In genomic region chr16:85812031-85812807, GRCh38 we compare ENCODE assay signal across 27 cellular contexts. TPM values are rescaled to one million over a fixed set of nuclear protein-coding genes. Genes with fewer than 3 reads are reported as not detected.
DNase-seq lines count a peak whose midpoint lies in the region; ATAC-seq, FAIRE-seq and TF ChIP-seq lines count a peak whose summit lies in the region.
"Had no signal": no experiment of that assay in that cellular context is flagged by ENCODE, and none has a peak within 500 bp of the region (broad histone marks: within the 10 kb centered on the region; RNA-seq: fewer than 3 reads in every experiment).

No MANE protein-coding gene starts in this region.

- peak; percentile 23 to 31; a peak in 4 of 6 replicates for ATAC-seq in A549
- peak; percentile 64 for ATAC-seq in GM23338
- ATAC-seq: activated CD8-positive, alpha-beta memory T cell treated with anti-CD3 and anti-CD28 coated beads, Interleukin-2, amount 10 ng/mL, durations not matched to agents 7 days and 5 days had no signal

- H3K18ac ChIP-seq in mesendoderm (ENCODE audit: low read length) = no peak overlapping the region

- TF ChIP-seq EP300 in A549 (IDR thresholded peaks at IDR 0.05) = no peak

- no peaks in the 10 kb centered on the region for H3K36me3 ChIP-seq in GM23338 (ENCODE audit: insufficient read depth)
- H3K36me3 ChIP-seq in mesendoderm (ENCODE audit: control insufficient read depth, insufficient read depth, low read length) = no peaks in the 10 kb centered on the region

- no peak for FAIRE-seq in A549 (lab: Jason Lieb, UNC)
- FAIRE-seq in GM12892 (lab: Jason Lieb, UNC) = no peak
- FAIRE-seq: A204.1, keratinocyte had no signal

- H4K8ac ChIP-seq in mesendoderm (ENCODE audit: low read depth, low read length) = no peak overlapping the region

- no peak overlapping the region for H3K23ac ChIP-seq in mesendoderm (ENCODE audit: low read length)

- H4K5ac ChIP-seq in mesendoderm (ENCODE audit: low read length) = no peak overlapping the region

- H3K4me2 ChIP-seq in A549 (no peak overlapping the region), GM23338 (no peak overlapping the region; the same call in 1 of the 2 replicates), mesendoderm (ENCODE audit: low read length) (peak overlapping the region; percentile 13)
- H3K4me2 ChIP-seq: BLaER1 treated with 17β-estradiol and CSF1 and Interleukin-3, amounts not matched to agents 10 nM and 100 nM had no signal

- no peak overlapping the region for H3K4me3 ChIP-seq in A549
- peak overlapping the region; percentile 23; the same call in 1 of the 2 replicates for H3K4me3 ChIP-seq in GM23338
- no peak overlapping the region for H3K4me3 ChIP-seq in mesendoderm (ENCODE audit: low read length)
- H3K4me3 ChIP-seq: BLaER1 treated with 17β-estradiol and CSF1 and Interleukin-3, amounts not matched to agents 10 nM and 100 nM; coronary artery; skin epidermis; upper lobe of left lung had no signal

- H2BK15ac ChIP-seq in mesendoderm (replicated peaks; ENCODE audit: low read depth) = no peak overlapping the region

- CTCF ChIA-PET in A549 (lab: Yijun Ruan, JAX) = interaction anchor here (0.8 to 3.7 kb wide), 7 partner anchors 9 to 708 kb away, joined by 3 to 25 read pairs (median 4); no protein-coding TSS in a partner anchor
- CTCF ChIA-PET in activated CD4-positive, alpha-beta memory T cell treated with anti-CD3 and anti-CD28 coated beads for 36 hours (lab: Charles Lee) = interaction anchor here (0.9 to 2.5 kb wide), 5 partner anchors 7 to 210 kb away, joined by 3 to 9 read pairs (median 5); no protein-coding TSS in a partner anchor

- POLR2A ChIA-PET in A549 (lab: Yijun Ruan, JAX) = no interaction called here
- POLR2A ChIA-PET in activated CD4-positive, alpha-beta memory T cell treated with anti-CD3 and anti-CD28 coated beads for 36 hours (lab: Charles Lee) = interaction anchor here (0.6 kb wide), 1 partner anchor 508 kb away, joined by 3 read pairs; no protein-coding TSS in a partner anchor

- TF ChIP-seq CTCF in A549 (IDR thresholded peaks at IDR 0.05) (no peak), GM23338 (conservative IDR thresholded peaks at IDR 0.05; ENCODE audit: low read depth in 2 of 2) (no peak), chondrocyte (IDR thresholded peaks at IDR 0.05) (no peak)

- no peak overlapping the region for H3K4ac ChIP-seq in mesendoderm (ENCODE audit: low read depth, low read length)

- H3K4me3 Mint-ChIP-seq in GM23338 (peak overlapping the region; percentile 17; the same call in 2 of the 3 replicates), chondrocyte (ENCODE audit: unreplicated experiment) (no peak overlapping the region)
- H3K4me3 Mint-ChIP-seq in activated CD4-positive, alpha-beta memory T cell treated with anti-CD3 and anti-CD28 coated beads for 36 hours = no peak overlapping the region
- H3K4me3 Mint-ChIP-seq: activated CD4-positive, alpha-beta T cell treated with anti-CD3 and anti-CD28 coated beads, Interleukin-2, amount 10 ng/mL, durations not matched to agents 7 days and 5 days; activated CD8-positive, alpha-beta memory T cell treated with anti-CD3 and anti-CD28 coated beads, Interleukin-2, amount 10 ng/mL, durations not matched to agents 7 days and 5 days; activated naive CD4-positive, alpha-beta T cell treated with anti-CD3 and anti-CD28 coated beads for 36 hours; T-helper 2 cell treated with Interferon-gamma antibody and Interleukin-4, amounts not matched to agents 5 μg/mL and 100 μg/mL, for 36 hours had no signal

- TF ChIP-seq POLR2A in A549 (IDR thresholded peaks at IDR 0.05; ENCODE audit: low read length) (no peak), GM12892 (IDR thresholded peaks at IDR 0.05; ENCODE audit: low read depth, low read length) (no peak)

- no peaks in the 10 kb centered on the region; the same call in 1 of the 2 replicates for H3K27me3 ChIP-seq in GM23338 (ENCODE audit: insufficient read depth)
- no peaks in the 10 kb centered on the region for H3K27me3 ChIP-seq in mesendoderm (ENCODE audit: insufficient read depth, low read length, poor library complexity)
- H3K27me3 ChIP-seq: upper lobe of left lung had no signal

- H3K27ac Mint-ChIP-seq in GM23338 = no peak overlapping the region
- H3K27ac Mint-ChIP-seq in chondrocyte (ENCODE audit: unreplicated experiment) = no peak overlapping the region
- H3K27ac Mint-ChIP-seq in activated CD4-positive, alpha-beta memory T cell treated with anti-CD3 and anti-CD28 coated beads for 36 hours = no peak overlapping the region
- H3K27ac Mint-ChIP-seq: activated CD4-positive, alpha-beta T cell treated with anti-CD3 and anti-CD28 coated beads, Interleukin-2, amount 10 ng/mL, durations not matched to agents 7 days and 5 days; activated CD8-positive, alpha-beta memory T cell treated with anti-CD3 and anti-CD28 coated beads, Interleukin-2, amount 10 ng/mL, durations not matched to agents 7 days and 5 days; activated naive CD4-positive, alpha-beta T cell treated with anti-CD3 and anti-CD28 coated beads for 36 hours; T-helper 2 cell treated with Interferon-gamma antibody and Interleukin-4, amounts not matched to agents 5 μg/mL and 100 μg/mL, for 36 hours had no signal

- no peaks in the 10 kb centered on the region for H3K9me3 ChIP-seq in A549
- H3K9me3 ChIP-seq: neutrophil, upper lobe of left lung had no signal

- no peaks in the 10 kb centered on the region for H3K9me2 ChIP-seq in GM23338 (ENCODE audit: insufficient read depth)

- no peak overlapping the region for H2AK5ac ChIP-seq in mesendoderm (ENCODE audit: low read length)

- H3K36me3 Mint-ChIP-seq in GM23338 (ENCODE audit: low read depth) (peaks cover 9% of the 10 kb centered on the region; the same call in 2 of the 3 replicates), chondrocyte (ENCODE audit: low read depth) (no peaks in the 10 kb centered on the region)
- no peaks in the 10 kb centered on the region for H3K36me3 Mint-ChIP-seq in activated CD4-positive, alpha-beta memory T cell treated with anti-CD3 and anti-CD28 coated beads for 36 hours
- H3K36me3 Mint-ChIP-seq: activated CD8-positive, alpha-beta memory T cell treated with anti-CD3 and anti-CD28 coated beads, Interleukin-2, amount 10 ng/mL, durations not matched to agents 7 days and 5 days had no signal

- no peak overlapping the region for H2BK5ac ChIP-seq in mesendoderm (ENCODE audit: low read length)

- H3K27ac ChIP-seq in A549 = no peak overlapping the region
- H3K27ac ChIP-seq in GM23338 (ENCODE audit: low read depth) = no peak overlapping the region
- H3K27ac ChIP-seq in mesendoderm (ENCODE audit: low read depth, low read length) = no peak overlapping the region
- H3K27ac ChIP-seq: BLaER1 treated with 17β-estradiol and CSF1 and Interleukin-3, amounts not matched to agents 10 nM and 100 nM; coronary artery; neutrophil; skin epidermis; upper lobe of left lung; VCaP had no signal

- H3K9me3 Mint-ChIP-seq in GM23338 (peaks cover under 1% of the 10 kb centered on the region; the same call in 1 of the 3 replicates), chondrocyte (ENCODE audit: low read depth) (no peaks in the 10 kb centered on the region)
- no peaks in the 10 kb centered on the region for H3K9me3 Mint-ChIP-seq in activated CD4-positive, alpha-beta memory T cell treated with anti-CD3 and anti-CD28 coated beads for 36 hours
- H3K9me3 Mint-ChIP-seq: activated CD4-positive, alpha-beta T cell treated with anti-CD3 and anti-CD28 coated beads, Interleukin-2, amount 10 ng/mL, durations not matched to agents 7 days and 5 days; activated naive CD4-positive, alpha-beta T cell treated with anti-CD3 and anti-CD28 coated beads for 36 hours; T-helper 2 cell treated with Interferon-gamma antibody and Interleukin-4, amounts not matched to agents 5 μg/mL and 100 μg/mL, for 36 hours had no signal

- peak overlapping the region; percentile 3 for H3K56ac ChIP-seq in mesendoderm (ENCODE audit: low read length)

- no peaks in the 10 kb centered on the region for H4K20me1 ChIP-seq in GM23338 (replicated peaks; ENCODE audit: insufficient read depth)

- DNase-seq in A549 (ENCODE audit: low read depth in 1 of 2, low spot score in 1 of 2) (no peak), GM23338 (ENCODE audit: low spot score) (peak; percentile 47), chondrocyte (ENCODE audit: low spot score) (peak; percentile 69), mesendoderm (no peak), GM12892 (ENCODE audit: insufficient read length) (no peak), DMS79 treated with DMSO at 0.1 percent for 48 hours (lab: John Stamatoyannopoulos, UW) (no peak), GOT3 (lab: John Stamatoyannopoulos, UW) (no peak)
- no peak for DNase-seq in activated CD4-positive, alpha-beta memory T cell treated with anti-CD3 and anti-CD28 coated beads for 36 hours
- DNase-seq: activated CD4-positive, alpha-beta T cell treated with anti-CD3 and anti-CD28 coated beads, Interleukin-2, amount 10 ng/mL, durations not matched to agents 7 days and 5 days; activated CD8-positive, alpha-beta memory T cell treated with anti-CD3 and anti-CD28 coated beads, Interleukin-2, amount 10 ng/mL, durations not matched to agents 7 days and 5 days; activated naive CD4-positive, alpha-beta T cell treated with anti-CD3 and anti-CD28 coated beads for 36 hours; amygdala; hypothalamus; KBM-7; NCI-H1436 treated with DMSO at 0.1 percent for 48 hours; NCI-H2107; NCI-H524; RPMI8226; upper lobe of left lung had no signal

- H3F3A ChIP-seq in GM23338 (replicated peaks; ENCODE audit: low read depth) = 0 out of 2 replicates have a peak, but pooled peaks cover 3% of the 10 kb centered on the region

- intact Hi-C loops in activated CD4-positive, alpha-beta memory T cell treated with anti-CD3 and anti-CD28 coated beads for 36 hours (cut with micrococcal nuclease) = no loop called here

- no peak overlapping the region for H2BK120ac ChIP-seq in mesendoderm (ENCODE audit: low read depth, low read length)

- no peak for TF ChIP-seq RAD21 in A549 (conservative IDR thresholded peaks at IDR 0.05 in 1 of 2, IDR thresholded peaks at IDR 0.05 in 1 of 2)

- H3K9ac ChIP-seq in mesendoderm (ENCODE audit: low read length) = no peak overlapping the region
- H3K9ac ChIP-seq: BLaER1 treated with 17β-estradiol and CSF1 and Interleukin-3, amounts not matched to agents 10 nM and 100 nM had no signal

- H3K4me1 ChIP-seq in A549 (no peaks in the 10 kb centered on the region), GM23338 (ENCODE audit: insufficient read depth) (no peaks in the 10 kb centered on the region), mesendoderm (ENCODE audit: control insufficient read depth, low read depth, low read length) (no peaks in the 10 kb centered on the region)
- H3K4me1 ChIP-seq: upper lobe of left lung had no signal

- peaks cover 5% of the 10 kb centered on the region; the same call in 2 of the 3 replicates for H3K4me1 Mint-ChIP-seq in GM23338
- H3K4me1 Mint-ChIP-seq in chondrocyte (ENCODE audit: low read depth) = no peaks in the 10 kb centered on the region
- no peaks in the 10 kb centered on the region for H3K4me1 Mint-ChIP-seq in activated CD4-positive, alpha-beta memory T cell treated with anti-CD3 and anti-CD28 coated beads for 36 hours (ENCODE audit: low read depth)
- H3K4me1 Mint-ChIP-seq: activated CD4-positive, alpha-beta T cell treated with anti-CD3 and anti-CD28 coated beads, Interleukin-2, amount 10 ng/mL, durations not matched to agents 7 days and 5 days; activated CD8-positive, alpha-beta memory T cell treated with anti-CD3 and anti-CD28 coated beads, Interleukin-2, amount 10 ng/mL, durations not matched to agents 7 days and 5 days had no signal

- H3K79me2 ChIP-seq in GM23338 (replicated peaks; ENCODE audit: insufficient read depth) (no peaks in the 10 kb centered on the region), mesendoderm (ENCODE audit: control insufficient read depth, insufficient read depth, low read length) (no peaks in the 10 kb centered on the region)

- no peaks in the 10 kb centered on the region for H3K79me1 ChIP-seq in mesendoderm (ENCODE audit: low read length)

- H3K27me3 Mint-ChIP-seq in GM23338 (ENCODE audit: insufficient read depth, low read depth, poor library complexity) = peaks cover 11% of the 10 kb centered on the region
- peaks cover 32% of the 10 kb centered on the region for H3K27me3 Mint-ChIP-seq in chondrocyte (ENCODE audit: low read depth)
- peaks cover 3% of the 10 kb centered on the region for H3K27me3 Mint-ChIP-seq in activated CD4-positive, alpha-beta memory T cell treated with anti-CD3 and anti-CD28 coated beads for 36 hours

- peak overlapping the region; percentile 97 for H2AFZ ChIP-seq in GM23338

- 55% methylated on average over 37 of the region's 37 CpGs for WGBS in A549 (ENCODE audit: missing lambda C conversion rate)
- WGBS in mesendoderm (ENCODE audit: extremely low coverage, insufficient coverage, low lambda C conversion rate) = no CpG with 5 or more reads among the region's 37 CpGs

RNA-seq across cellular contexts. Expression of gene COX4I1, which starts 12.7 kb away (rescaled TPM):
- polyA plus RNA-seq in A549 (2011; rRNA removed) (854 and 929 TPM in 2 replicates), A549 (2017; fragmentation: RNase III; extraction: RNeasy Plus Mini Kit Qiagen cat#74134 plus additional on column Dnase treatment) (767 to 790 TPM (median 783 TPM) in 3 replicates), GM23338 (2016; fragmentation: Nextera tagmentation; extraction: Ambion mirVana) (1,008 and 1,053 TPM in 2 replicates)
- polyA plus RNA-seq in A549 (2012; cell fraction: cytosol; rRNA removed) = 1,454 and 1,868 TPM in 2 replicates
- 788 and 816 TPM in 2 replicates for polyA plus RNA-seq in A549 (2012; cell fraction: nucleus; rRNA removed)
- polyA minus RNA-seq in A549 (2011; rRNA and poly(A)+ RNA removed) = 305 and 406 TPM in 2 replicates
- total RNA-seq in GM23338 (2014; rRNA removed; shearing (Covaris generic)) = 329 and 388 TPM in 2 replicates
- 341 to 345 TPM (median 344 TPM) in 3 replicates for total RNA-seq in chondrocyte
- polyA plus RNA-seq in mesendoderm (2013, experiment 1 of 2) = 818 TPM
- 789 TPM for polyA plus RNA-seq in mesendoderm (2013, experiment 2 of 2)
- polyA plus RNA-seq in GM12892 (2012; ENCODE audit: missing spikeins) = 895 TPM
- 100 to 1,000 TPM; 493 to 511 TPM for total RNA-seq in activated CD4-positive, alpha-beta memory T cell treated with anti-CD3 and anti-CD28 coated beads for 36 hours

RNA-seq across cellular contexts. Expression of gene EMC8, which starts 12.9 kb away (rescaled TPM):
- polyA plus RNA-seq in A549 (2011; rRNA removed) (43.0 and 47.3 TPM in 2 replicates), A549 (2017; fragmentation: RNase III; extraction: RNeasy Plus Mini Kit Qiagen cat#74134 plus additional on column Dnase treatment) (53.0 to 59.0 TPM (median 53.2 TPM) in 3 replicates), GM23338 (2016; fragmentation: Nextera tagmentation; extraction: Ambion mirVana) (47.5 and 51.1 TPM in 2 replicates)
- 83.5 and 95.6 TPM in 2 replicates for polyA plus RNA-seq in A549 (2012; cell fraction: cytosol; rRNA removed)
- polyA plus RNA-seq in A549 (2012; cell fraction: nucleus; rRNA removed) = 74.5 and 79.6 TPM in 2 replicates
- 58.0 and 75.9 TPM in 2 replicates for polyA minus RNA-seq in A549 (2011; rRNA and poly(A)+ RNA removed)
- 61.0 and 69.4 TPM in 2 replicates for total RNA-seq in GM23338 (2014; rRNA removed; shearing (Covaris generic))
- 26.3 to 30.1 TPM (median 27.4 TPM) in 3 replicates for total RNA-seq in chondrocyte
- 40.5 TPM for polyA plus RNA-seq in mesendoderm (2013, experiment 1 of 2)
- polyA plus RNA-seq in mesendoderm (2013, experiment 2 of 2) = 39.9 TPM
- 14.5 TPM for polyA plus RNA-seq in GM12892 (2012; ENCODE audit: missing spikeins)
- 10 to 100 TPM; 27.5 to 27.9 TPM for total RNA-seq in activated CD4-positive, alpha-beta memory T cell treated with anti-CD3 and anti-CD28 coated beads for 36 hours

Comparison
In these comparisons a context has a peak if more than half of its experiments do, and no peak if none do; other contexts are left out.
1. DNase-seq: peak in GM23338 (single experiment) and chondrocyte (single experiment); none in A549 (0 of 2), mesendoderm (single experiment), GM12892 (single experiment), DMS79 treated with DMSO at 0.1 percent for 48 hours (single experiment), GOT3 (single experiment) and activated CD4-positive, alpha-beta memory T cell treated with anti-CD3 and anti-CD28 coated beads for 36 hours (single experiment).